20 cellular contexts compared by ENCODE assay signal in the genomic region with DNA sequence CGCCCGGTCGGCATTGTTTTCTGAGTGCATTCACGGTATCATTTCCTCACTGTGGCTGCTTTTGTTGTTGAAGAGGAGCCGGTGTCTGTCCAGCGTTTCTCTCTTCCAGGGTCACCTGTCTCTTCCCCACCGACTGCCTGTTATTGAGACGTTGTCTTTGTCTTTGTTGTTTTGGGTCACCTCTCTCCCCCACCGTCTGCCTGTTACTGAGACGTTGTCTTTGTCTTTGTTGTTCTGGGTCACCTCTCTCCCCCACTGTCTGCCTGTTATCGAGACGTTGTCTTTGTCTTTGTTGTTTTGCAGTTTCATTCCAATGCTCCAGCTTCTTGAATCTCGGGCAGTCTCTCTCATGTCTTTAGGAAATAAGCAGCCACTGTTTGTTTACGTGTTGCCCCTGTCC.
"Had no signal": no experiment of that assay in that cellular context is flagged by ENCODE, and none has a peak within 500 bp of the region (broad histone marks: within the 10 kb centered on the region; RNA-seq: fewer than 3 reads in every experiment).

No MANE protein-coding gene starts in this region.

- H3K4me3 Mint-ChIP-seq: activated naive CD8-positive, alpha-beta T cell; activated T-cell treated with anti-CD3 and anti-CD28 coated beads, Interleukin-2, amount 50 U/mL, for 4 hours; nephron; stimulated activated naive CD8-positive, alpha-beta T cell treated with anti-CD3 and anti-CD28 coated beads, Interleukin-15, Interleukin-2, amounts not matched to agents 100 ng/mL and 50 ng/mL, for 24 hours had no signal

- H3K4me1 ChIP-seq: body of pancreas, prostate gland, upper lobe of left lung had no signal

- H3K9me3 Mint-ChIP-seq: activated T-cell treated with anti-CD3 and anti-CD28 coated beads, Interleukin-2, amount 50 U/mL, for 4 hours; nephron; stimulated activated naive CD8-positive, alpha-beta T cell treated with anti-CD3 and anti-CD28 coated beads, Interleukin-15, Interleukin-2, amounts not matched to agents 100 ng/mL and 50 ng/mL, for 24 hours had no signal

- H3K4me3 ChIP-seq: body of pancreas, prostate gland, SK-N-MC, skin epidermis, suprapubic skin, upper lobe of left lung had no signal

- H3K9me3 ChIP-seq: body of pancreas, prostate gland, suprapubic skin, upper lobe of left lung had no signal

- H3K27me3 Mint-ChIP-seq: activated naive CD8-positive, alpha-beta T cell; stimulated activated naive CD8-positive, alpha-beta T cell treated with anti-CD3 and anti-CD28 coated beads, Interleukin-15, Interleukin-2, amounts not matched to agents 100 ng/mL and 50 ng/mL, for 24 hours had no signal

- H3K27me3 ChIP-seq: body of pancreas, suprapubic skin, upper lobe of left lung had no signal

- ATAC-seq: activated T-cell treated with anti-CD3 and anti-CD28 coated beads, Interleukin-2, amount 50 U/mL, for 4 hours; body of pancreas; right cardiac atrium had no signal

- DNase-seq: activated gamma-delta T cell treated with Interleukin-2 at 50 U/mL for 16 hours; activated T-cell treated with anti-CD3 and anti-CD28 coated beads, Interleukin-2, amount 50 U/mL, for 4 hours; amniotic stem cell; body of pancreas; cortex of kidney; effector CD4-positive, alpha-beta T cell; foreskin melanocyte; head of caudate nucleus; occipital lobe; right cardiac atrium; stimulated activated CD4-positive, alpha-beta T cell treated with anti-CD3 and anti-CD28 coated beads, Interleukin-15, amount 100 ng/mL, for 24 hours; stimulated activated CD4-positive, alpha-beta T cell treated with anti-CD3 and anti-CD28 coated beads, Interleukin-4, amount 100 ng/mL, for 24 hours; upper lobe of left lung had no signal

- H3K27ac Mint-ChIP-seq: activated naive CD8-positive, alpha-beta T cell; nephron; stimulated activated naive CD8-positive, alpha-beta T cell treated with anti-CD3 and anti-CD28 coated beads, Interleukin-15, Interleukin-2, amounts not matched to agents 100 ng/mL and 50 ng/mL, for 24 hours had no signal
